ENCODE assay signal across 21 cellular contexts in the genomic region with DNA sequence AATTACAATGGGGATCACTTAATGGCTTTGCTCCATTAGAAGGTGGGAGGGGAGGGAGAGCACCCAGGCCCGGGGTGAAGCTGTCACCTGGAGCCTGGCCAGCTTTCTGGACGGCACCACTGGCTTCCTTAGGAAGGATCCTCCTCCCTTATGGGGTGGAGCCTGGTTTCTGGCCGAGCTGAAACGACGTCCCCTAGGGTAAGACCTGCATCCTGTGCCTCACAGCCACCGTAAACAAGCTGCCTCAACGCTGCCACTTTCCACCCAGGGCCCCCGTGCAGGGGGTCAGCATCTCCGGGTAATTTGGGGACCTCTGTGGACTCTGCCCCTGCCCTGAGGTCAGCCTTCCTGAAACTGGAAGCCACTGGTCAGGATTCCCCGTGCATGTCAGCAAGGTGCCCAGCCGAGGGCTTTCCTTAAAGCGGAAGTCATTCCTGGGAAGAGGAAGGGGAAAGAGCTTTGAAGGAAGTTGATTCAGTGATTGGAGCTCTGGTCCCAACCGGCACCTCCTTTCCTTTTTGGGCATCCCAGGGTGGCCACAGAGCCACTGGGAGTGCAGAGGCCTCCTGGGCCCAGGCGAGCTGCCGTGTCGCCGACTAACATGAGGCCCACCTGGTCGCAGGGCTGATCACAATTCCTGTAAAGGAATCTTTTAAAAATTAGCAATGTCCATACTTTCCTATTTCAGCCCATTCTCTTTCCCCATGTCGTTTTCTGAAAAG.
A peak's percentile ranks its signal among the peaks of the same experiment; 100 is the strongest.
DNase-seq lines count a peak whose midpoint lies in the region; ATAC-seq, FAIRE-seq and TF ChIP-seq lines count a peak whose summit lies in the region.
"Had no signal": no experiment of that assay in that cellular context is flagged by ENCODE, and none has a peak within 500 bp of the region (broad histone marks: within the 10 kb centered on the region; RNA-seq: fewer than 3 reads in every experiment).

No MANE protein-coding gene starts in this region.

- no peak overlapping the region for H3K14ac ChIP-seq in H1 (ENCODE audit: insufficient read length)

- DNase-seq in DMS 273 (lab: John Stamatoyannopoulos, UW; ENCODE audit: unreplicated experiment), result peak; percentile 25
- DNase-seq in DMS 273 treated with DMSO at 0.1 percent for 48 hours (lab: John Stamatoyannopoulos, UW), result no peak
- peak; percentile 33 for DNase-seq in NCI-H1105 (lab: John Stamatoyannopoulos, UW)
- DNase-seq in H1 (ENCODE audit: low read depth in 1 of 2, low spot score in 2 of 2), result peak; percentile 44 to 59
- DNase-seq in mesenteric fat pad (ENCODE audit: low spot score), result peak; percentile 72
- no peak for DNase-seq in GM19239 (ENCODE audit: insufficient read length, low spot score)
- DNase-seq in HuH-7 (ENCODE audit: low spot score), result no peak
- DNase-seq: activated CD4-positive, CD25-positive, alpha-beta regulatory T cell treated with anti-CD3 and anti-CD28 coated beads, Interleukin-2, amount 50 U/mL, for 72 hours; DMS53; effector CD4-positive, alpha-beta T cell; glutamatergic neuron; GM23248; immature natural killer cell; SHP77; stimulated activated CD4-positive, alpha-beta T cell treated with anti-CD3 and anti-CD28 coated beads, Interleukin-12 subunit alpha, Interleukin-12 subunit beta, amount 100 ng/mL, for 4 hours; thyroid gland had no signal

- no peak overlapping the region for H4K5ac ChIP-seq in H1 (ENCODE audit: insufficient read length, low read depth, low read length)

- no peak for TF ChIP-seq EP300 in H1 (IDR thresholded peaks at IDR 0.05; ENCODE audit: borderline replicate concordance in 1 of 2, low read depth in 2 of 2, low read length in 2 of 2)

- H2BK5ac ChIP-seq in H1 (ENCODE audit: low read depth, low read length), result peak overlapping the region; percentile 52; the same call in 1 of the 2 replicates

- peak overlapping the region; percentile 52; the same call in 1 of the 2 replicates for H2AFZ ChIP-seq in H1 (ENCODE audit: low read length)
- H2AFZ ChIP-seq: GM23248 had no signal

- no peaks in the 10 kb centered on the region for H3K36me3 ChIP-seq in H1 (ENCODE audit: control insufficient read depth in 2 of 4, insufficient read depth in 4 of 4, low read length in 3 of 4)
- H3K36me3 ChIP-seq: cardiac muscle cell, thyroid gland had no signal

- no peak overlapping the region for H3K56ac ChIP-seq in H1 (replicated peaks; ENCODE audit: insufficient read length, low read depth, low read length)

- H2BK120ac ChIP-seq in H1 (replicated peaks; ENCODE audit: low read depth, low read length), result no peak overlapping the region

- H3K79me1 ChIP-seq in H1 (ENCODE audit: low read depth, low read length), result no peaks in the 10 kb centered on the region

- CTCF ChIA-PET in H1 (lab: Charles Lee; ENCODE audit: partially characterized antibody), result interaction anchor here (0.7 to 2.1 kb wide), 4 partner anchors 9 to 449 kb away, joined by 3 to 7 read pairs (median 4); no protein-coding TSS in a partner anchor

- H3K9ac ChIP-seq in H1 (replicated peaks in 1 of 4; ENCODE audit: extremely low read depth in 1 of 4, low read depth in 3 of 4, low read length in 3 of 4), result no peak overlapping the region; a peak in 1 of 7 replicates
- H3K9ac ChIP-seq: GM23248 had no signal

- peak overlapping the region in 1 of 2 experiments; percentile 36; a peak in 3 of 4 replicates for H3K4me2 ChIP-seq in H1 (ENCODE audit: insufficient read depth in 1 of 2, low read depth in 2 of 2, low read length in 2 of 2)

- 55% methylated on average over 18 of the region's 19 CpGs; no CpG with 5 or more reads in 1 of the 2 experiments for WGBS in H1 (ENCODE audit: extremely low coverage in 1 of 2, insufficient coverage in 1 of 2, insufficient read length in 1 of 2, insufficient replicate concordance in 2 of 2, low coverage in 1 of 2, low lambda C conversion rate in 2 of 2, missing lambda C conversion rate in 1 of 2), 2 experiments

- no peak overlapping the region for H2AK5ac ChIP-seq in H1 (ENCODE audit: low read depth, low read length)

- no peaks in the 10 kb centered on the region for H3K79me2 ChIP-seq in H1 (ENCODE audit: control insufficient read depth in 1 of 2, insufficient read depth in 2 of 2, low read length in 2 of 2)

- no peak overlapping the region for H2BK20ac ChIP-seq in H1 (ENCODE audit: low read length)

- H3K23ac ChIP-seq in H1 (ENCODE audit: insufficient read length), result no peak overlapping the region

- no peaks in the 10 kb centered on the region for H4K20me1 ChIP-seq in H1 (replicated peaks in 1 of 2; ENCODE audit: control insufficient read depth in 1 of 2, insufficient read depth in 2 of 2, low read length in 2 of 2)

- no peak overlapping the region for H3K18ac ChIP-seq in H1 (ENCODE audit: extremely low read depth, low read length)

- no peak overlapping the region for H3K4ac ChIP-seq in H1 (replicated peaks; ENCODE audit: insufficient read length, low read depth, low read length)

- no peaks in the 10 kb centered on the region for H3K23me2 ChIP-seq in H1 (ENCODE audit: low read depth, low read length)

- POLR2A ChIA-PET in H1 (lab: Charles Lee; ENCODE audit: partially characterized antibody), result no interaction called here

- H2BK15ac ChIP-seq in H1 (ENCODE audit: low read length), result no peak overlapping the region

- ATAC-seq in HG02571 (IDR thresholded peaks at IDR 0.05; ENCODE audit: unreplicated experiment), result no peak
- ATAC-seq: psoas muscle had no signal

- no peak for TF ChIP-seq POLR2A in H1 (IDR thresholded peaks at IDR 0.05; ENCODE audit: control extremely low read depth in 1 of 2, low read depth in 2 of 2, low read length in 2 of 2)

- H4K8ac ChIP-seq in H1 (ENCODE audit: extremely low read depth, insufficient read depth, low read length), result peak overlapping the region; percentile 37; the same call in 1 of the 2 replicates

- TF ChIP-seq RAD21 in H1 (IDR thresholded peaks at IDR 0.05 in 1 of 2, conservative IDR thresholded peaks at IDR 0.05 in 1 of 2; ENCODE audit: low read depth in 2 of 2, low read length in 2 of 2), result no peak

- peaks cover 7 to 19% (median 13%) of the 10 kb centered on the region in 4 experiments; a peak in 6 of 7 replicates for H3K4me1 ChIP-seq in H1 (replicated peaks in 1 of 4; ENCODE audit: control insufficient read depth in 3 of 4, insufficient read depth in 4 of 4, low read length in 3 of 4)
- H3K4me1 ChIP-seq: psoas muscle, thyroid gland had no signal

- no peak overlapping the region for H3K27ac ChIP-seq in H1 (ENCODE audit: low read depth, low read length)
- H3K27ac ChIP-seq: 22Rv1, cardiac muscle cell, GM23248, psoas muscle, thyroid gland had no signal

- peak overlapping the region; percentile 20 for H4K91ac ChIP-seq in H1 (replicated peaks; ENCODE audit: insufficient read length, low read length)

- FAIRE-seq in H1 (lab: Jason Lieb, UNC), result no peak
- FAIRE-seq in GM19239 (lab: Jason Lieb, UNC), result no peak
- FAIRE-seq: HTR-8/SVneo had no signal

- TF ChIP-seq CTCF in H1 (IDR thresholded peaks at IDR 0.05; ENCODE audit: control extremely low read depth in 1 of 3, insufficient read depth in 1 of 3, low read depth in 1 of 3, low read length in 3 of 3), result no peak

- H2BK12ac ChIP-seq in H1 (ENCODE audit: low read depth, low read length), result 0 out of 2 replicates have a peak overlapping the region, but pooled peaks have one; percentile 2

- no peak overlapping the region for H3K4me3 ChIP-seq in H1 (ENCODE audit: extremely low read depth in 1 of 4, insufficient read depth in 2 of 4, low read depth in 3 of 4, low read length in 4 of 4)
- H3K4me3 ChIP-seq: cardiac muscle cell, GM23248, psoas muscle, thyroid gland had no signal

- no peaks in the 10 kb centered on the region for H3K27me3 ChIP-seq in H1 (replicated peaks in 1 of 4; ENCODE audit: control insufficient read depth in 3 of 4, extremely low read depth in 1 of 4, insufficient read depth in 3 of 4, low read length in 3 of 4)
- H3K27me3 ChIP-seq: cardiac muscle cell, thyroid gland had no signal

- no peaks in the 10 kb centered on the region for H3K9me3 ChIP-seq in H1 (ENCODE audit: insufficient read depth in 2 of 2, low read depth in 1 of 2, low read length in 1 of 2)
- H3K9me3 ChIP-seq: psoas muscle, thyroid gland had no signal

TF ChIP-seq in H1, 55 proteins besides CTCF, POLR2A, EP300 and RAD21:
- TF ChIP-seq EGR1 (IDR thresholded peaks at IDR 0.05; ENCODE audit: borderline replicate concordance, low read depth, low read length) (no peak), NANOG (IDR thresholded peaks at IDR 0.05; ENCODE audit: insufficient read depth, low read depth, low read length, poor library complexity, severe bottlenecking) (peak; percentile 68), CHD2 (IDR thresholded peaks at IDR 0.05; ENCODE audit: low read length) (no peak)

Comparison
In these comparisons a context has a peak if more than half of its experiments do, and no peak if none do; other contexts are left out.
1. DNase-seq: peak in DMS 273 (single experiment), NCI-H1105 (single experiment), H1 (2 of 2) and mesenteric fat pad (single experiment); none in DMS 273 treated with DMSO at 0.1 percent for 48 hours (single experiment), GM19239 (single experiment) and HuH-7 (single experiment).